In genomic region chr12:52005903-52006703, GRCh38 we compare ENCODE assay signal across 1 cellular context.
TF ChIP-seq lines count a peak whose summit lies in the region.

No MANE protein-coding gene starts in this region.

TF ChIP-seq in HepG2, 621 proteins besides CTCF, POLR2A, EP300 and RAD21:
- TF ChIP-seq ZNF768 (CRISPR knock-in tag; IDR thresholded peaks at IDR 0.05), result no peak
- TF ChIP-seq CEBPB (IDR thresholded peaks at IDR 0.05; ENCODE audit: borderline replicate concordance, low read depth, low read length), result peak; percentile 50; the same call in 1 of the 2 replicates
TF ChIP-seq in HepG2: peak in this region for 1.
